ENCODE assay signal across 1 cellular context in the genomic region with DNA sequence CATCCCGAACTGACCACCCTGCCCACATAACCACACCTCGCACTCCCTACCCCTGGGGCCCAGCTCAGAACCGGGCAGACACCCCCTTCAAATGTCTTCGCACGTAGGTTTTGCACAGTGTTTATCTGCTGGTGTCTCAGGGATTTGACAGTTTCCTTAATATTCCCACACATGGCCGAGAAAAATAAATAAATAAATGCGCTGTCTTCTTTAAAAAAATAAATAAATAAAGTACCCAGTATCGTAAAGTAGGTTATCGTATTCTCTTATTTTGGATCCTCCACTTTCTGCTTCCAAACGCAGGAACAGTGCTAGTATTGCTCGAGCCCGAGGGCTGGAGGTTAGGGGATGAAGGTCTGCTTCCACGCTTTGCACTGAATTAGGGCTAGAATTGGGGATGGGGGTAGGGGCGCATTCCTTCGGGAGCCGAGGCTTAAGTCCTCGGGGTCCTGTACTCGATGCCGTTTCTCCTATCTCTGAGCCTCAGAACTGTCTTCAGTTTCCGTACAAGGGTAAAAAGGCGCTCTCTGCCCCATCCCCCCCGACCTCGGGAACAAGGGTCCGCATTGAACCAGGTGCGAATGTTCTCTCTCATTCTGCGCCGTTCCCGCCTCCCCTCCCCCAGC.
A peak's percentile ranks its signal among the peaks of the same experiment; 100 is the strongest.
TF ChIP-seq lines count a peak whose summit lies in the region.

No MANE protein-coding gene starts in this region.

TF ChIP-seq in HEK293, 187 proteins besides CTCF, POLR2A, EP300 and RAD21 (continued from another document and continues in another):
- TF ChIP-seq ZNF518A (tag by site-specific recombination; conservative IDR thresholded peaks at IDR 0.05; ENCODE audit: low read depth), result no peak
- no peak for TF ChIP-seq ZNF514 (tag by site-specific recombination; IDR thresholded peaks at IDR 0.05)
- no peak for TF ChIP-seq HOXA7 (CRISPR knock-in tag; IDR thresholded peaks at IDR 0.05; ENCODE audit: borderline replicate concordance)
- TF ChIP-seq ZNF600 (tag by site-specific recombination; IDR thresholded peaks at IDR 0.05), result peak; percentile 86
- TF ChIP-seq, protein P1, sequence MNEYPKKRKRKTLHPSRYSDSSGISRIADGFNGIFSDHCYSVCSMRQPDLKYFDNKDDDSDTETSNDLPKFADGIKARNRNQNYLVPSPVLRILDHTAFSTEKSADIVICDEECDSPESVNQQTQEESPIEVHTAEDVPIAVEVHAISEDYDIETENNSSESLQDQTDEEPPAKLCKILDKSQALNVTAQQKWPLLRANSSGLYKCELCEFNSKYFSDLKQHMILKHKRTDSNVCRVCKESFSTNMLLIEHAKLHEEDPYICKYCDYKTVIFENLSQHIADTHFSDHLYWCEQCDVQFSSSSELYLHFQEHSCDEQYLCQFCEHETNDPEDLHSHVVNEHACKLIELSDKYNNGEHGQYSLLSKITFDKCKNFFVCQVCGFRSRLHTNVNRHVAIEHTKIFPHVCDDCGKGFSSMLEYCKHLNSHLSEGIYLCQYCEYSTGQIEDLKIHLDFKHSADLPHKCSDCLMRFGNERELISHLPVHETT (tag by site-specific recombination; IDR thresholded peaks at IDR 0.05), result no peak
- TF ChIP-seq KLF16 (tag by site-specific recombination; IDR thresholded peaks at IDR 0.05), result no peak
- TF ChIP-seq KLF1 (tag by site-specific recombination; IDR thresholded peaks at IDR 0.05), result no peak
- no peak for TF ChIP-seq ZNF48 (tag by site-specific recombination; IDR thresholded peaks at IDR 0.05)
- TF ChIP-seq, protein P2, sequence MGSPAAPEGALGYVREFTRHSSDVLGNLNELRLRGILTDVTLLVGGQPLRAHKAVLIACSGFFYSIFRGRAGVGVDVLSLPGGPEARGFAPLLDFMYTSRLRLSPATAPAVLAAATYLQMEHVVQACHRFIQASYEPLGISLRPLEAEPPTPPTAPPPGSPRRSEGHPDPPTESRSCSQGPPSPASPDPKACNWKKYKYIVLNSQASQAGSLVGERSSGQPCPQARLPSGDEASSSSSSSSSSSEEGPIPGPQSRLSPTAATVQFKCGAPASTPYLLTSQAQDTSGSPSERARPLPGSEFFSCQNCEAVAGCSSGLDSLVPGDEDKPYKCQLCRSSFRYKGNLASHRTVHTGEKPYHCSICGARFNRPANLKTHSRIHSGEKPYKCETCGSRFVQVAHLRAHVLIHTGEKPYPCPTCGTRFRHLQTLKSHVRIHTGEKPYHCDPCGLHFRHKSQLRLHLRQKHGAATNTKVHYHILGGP (tag by site-specific recombination; IDR thresholded peaks at IDR 0.05), result no peak
- TF ChIP-seq, protein P3, sequence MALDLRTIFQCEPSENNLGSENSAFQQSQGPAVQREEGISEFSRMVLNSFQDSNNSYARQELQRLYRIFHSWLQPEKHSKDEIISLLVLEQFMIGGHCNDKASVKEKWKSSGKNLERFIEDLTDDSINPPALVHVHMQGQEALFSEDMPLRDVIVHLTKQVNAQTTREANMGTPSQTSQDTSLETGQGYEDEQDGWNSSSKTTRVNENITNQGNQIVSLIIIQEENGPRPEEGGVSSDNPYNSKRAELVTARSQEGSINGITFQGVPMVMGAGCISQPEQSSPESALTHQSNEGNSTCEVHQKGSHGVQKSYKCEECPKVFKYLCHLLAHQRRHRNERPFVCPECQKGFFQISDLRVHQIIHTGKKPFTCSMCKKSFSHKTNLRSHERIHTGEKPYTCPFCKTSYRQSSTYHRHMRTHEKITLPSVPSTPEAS (tag by site-specific recombination; IDR thresholded peaks at IDR 0.05), result no peak
- TF ChIP-seq ZNF792 (tag by site-specific recombination; IDR thresholded peaks at IDR 0.05), result no peak
- no peak for TF ChIP-seq ZNF426 (tag by site-specific recombination; IDR thresholded peaks at IDR 0.05)
- TF ChIP-seq ZNF19 (tag by site-specific recombination; IDR thresholded peaks at IDR 0.05; ENCODE audit: low read depth), result no peak
- TF ChIP-seq ZNF610 (tag by site-specific recombination; IDR thresholded peaks at IDR 0.05; ENCODE audit: borderline replicate concordance), result no peak
- TF ChIP-seq ZXDB (tag by site-specific recombination; IDR thresholded peaks at IDR 0.05), result 0 out of 2 replicates have a peak, but pooled peaks have one; percentile 2
- TF ChIP-seq ZNF292 (tag by site-specific recombination; IDR thresholded peaks at IDR 0.05; ENCODE audit: borderline replicate concordance, low read depth), result no peak
- TF ChIP-seq ZNF169 (tag by site-specific recombination; IDR thresholded peaks at IDR 0.05), result no peak
- no peak for TF ChIP-seq INSM2 (tag by site-specific recombination; IDR thresholded peaks at IDR 0.05)
- no peak for TF ChIP-seq ZNF148 (tag by site-specific recombination; IDR thresholded peaks at IDR 0.05; ENCODE audit: borderline replicate concordance)
- TF ChIP-seq ZIC2 (tag by site-specific recombination; IDR thresholded peaks at IDR 0.05), result no peak
- TF ChIP-seq, protein P4, sequence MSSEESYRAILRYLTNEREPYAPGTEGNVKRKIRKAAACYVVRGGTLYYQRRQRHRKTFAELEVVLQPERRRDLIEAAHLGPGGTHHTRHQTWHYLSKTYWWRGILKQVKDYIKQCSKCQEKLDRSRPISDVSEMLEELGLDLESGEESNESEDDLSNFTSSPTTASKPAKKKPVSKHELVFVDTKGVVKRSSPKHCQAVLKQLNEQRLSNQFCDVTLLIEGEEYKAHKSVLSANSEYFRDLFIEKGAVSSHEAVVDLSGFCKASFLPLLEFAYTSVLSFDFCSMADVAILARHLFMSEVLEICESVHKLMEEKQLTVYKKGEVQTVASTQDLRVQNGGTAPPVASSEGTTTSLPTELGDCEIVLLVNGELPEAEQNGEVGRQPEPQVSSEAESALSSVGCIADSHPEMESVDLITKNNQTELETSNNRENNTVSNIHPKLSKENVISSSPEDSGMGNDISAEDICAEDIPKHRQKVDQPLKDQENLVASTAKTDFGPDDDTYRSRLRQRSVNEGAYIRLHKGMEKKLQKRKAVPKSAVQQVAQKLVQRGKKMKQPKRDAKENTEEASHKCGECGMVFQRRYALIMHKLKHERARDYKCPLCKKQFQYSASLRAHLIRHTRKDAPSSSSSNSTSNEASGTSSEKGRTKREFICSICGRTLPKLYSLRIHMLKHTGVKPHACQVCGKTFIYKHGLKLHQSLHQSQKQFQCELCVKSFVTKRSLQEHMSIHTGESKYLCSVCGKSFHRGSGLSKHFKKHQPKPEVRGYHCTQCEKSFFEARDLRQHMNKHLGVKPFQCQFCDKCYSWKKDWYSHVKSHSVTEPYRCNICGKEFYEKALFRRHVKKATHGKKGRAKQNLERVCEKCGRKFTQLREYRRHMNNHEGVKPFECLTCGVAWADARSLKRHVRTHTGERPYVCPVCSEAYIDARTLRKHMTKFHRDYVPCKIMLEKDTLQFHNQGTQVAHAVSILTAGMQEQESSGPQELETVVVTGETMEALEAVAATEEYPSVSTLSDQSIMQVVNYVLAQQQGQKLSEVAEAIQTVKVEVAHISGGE (tag by site-specific recombination; conservative IDR thresholded peaks at IDR 0.05; ENCODE audit: low read depth), result no peak
- no peak for TF ChIP-seq ZNF544 (tag by site-specific recombination; IDR thresholded peaks at IDR 0.05)
- no peak for TF ChIP-seq ZSCAN30 (tag by site-specific recombination; IDR thresholded peaks at IDR 0.05)
- no peak for TF ChIP-seq ZNF132 (tag by site-specific recombination; IDR thresholded peaks at IDR 0.05; ENCODE audit: borderline replicate concordance)
- TF ChIP-seq ZBTB48 (tag by site-specific recombination; IDR thresholded peaks at IDR 0.05), result peak; percentile 45
- TF ChIP-seq, protein P5, sequence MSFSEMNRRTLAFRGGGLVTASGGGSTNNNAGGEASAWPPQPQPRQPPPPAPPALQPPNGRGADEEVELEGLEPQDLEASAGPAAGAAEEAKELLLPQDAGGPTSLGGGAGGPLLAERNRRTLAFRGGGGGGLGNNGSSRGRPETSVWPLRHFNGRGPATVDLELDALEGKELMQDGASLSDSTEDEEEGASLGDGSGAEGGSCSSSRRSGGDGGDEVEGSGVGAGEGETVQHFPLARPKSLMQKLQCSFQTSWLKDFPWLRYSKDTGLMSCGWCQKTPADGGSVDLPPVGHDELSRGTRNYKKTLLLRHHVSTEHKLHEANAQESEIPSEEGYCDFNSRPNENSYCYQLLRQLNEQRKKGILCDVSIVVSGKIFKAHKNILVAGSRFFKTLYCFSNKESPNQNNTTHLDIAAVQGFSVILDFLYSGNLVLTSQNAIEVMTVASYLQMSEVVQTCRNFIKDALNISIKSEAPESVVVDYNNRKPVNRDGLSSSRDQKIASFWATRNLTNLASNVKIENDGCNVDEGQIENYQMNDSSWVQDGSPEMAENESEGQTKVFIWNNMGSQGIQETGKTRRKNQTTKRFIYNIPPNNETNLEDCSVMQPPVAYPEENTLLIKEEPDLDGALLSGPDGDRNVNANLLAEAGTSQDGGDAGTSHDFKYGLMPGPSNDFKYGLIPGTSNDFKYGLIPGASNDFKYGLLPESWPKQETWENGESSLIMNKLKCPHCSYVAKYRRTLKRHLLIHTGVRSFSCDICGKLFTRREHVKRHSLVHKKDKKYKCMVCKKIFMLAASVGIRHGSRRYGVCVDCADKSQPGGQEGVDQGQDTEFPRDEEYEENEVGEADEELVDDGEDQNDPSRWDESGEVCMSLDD (tag by site-specific recombination; IDR thresholded peaks at IDR 0.05), result no peak
- no peak for TF ChIP-seq ZNF274 (IDR thresholded peaks at IDR 0.05; ENCODE audit: low read length)
- no peak for TF ChIP-seq ZNF274 (tag by site-specific recombination; IDR thresholded peaks at IDR 0.05; ENCODE audit: borderline replicate concordance)
- TF ChIP-seq ZNF654 (tag by site-specific recombination; IDR thresholded peaks at IDR 0.05; ENCODE audit: low read depth), result no peak
- TF ChIP-seq ZBTB17 (tag by site-specific recombination; IDR thresholded peaks at IDR 0.05), result peak; percentile 43; the same call in 1 of the 2 replicates
- no peak for TF ChIP-seq IKZF3 (tag by site-specific recombination; IDR thresholded peaks at IDR 0.05)
- TF ChIP-seq ZFHX2 (tag by site-specific recombination; conservative IDR thresholded peaks at IDR 0.05), result no peak; the same call in none of the 2 replicates
- TF ChIP-seq ZNF26 (tag by site-specific recombination; IDR thresholded peaks at IDR 0.05), result no peak
- no peak for TF ChIP-seq ZNF157 (tag by site-specific recombination; IDR thresholded peaks at IDR 0.05)
